8 cellular contexts compared by ENCODE assay signal in genomic region chr2:217086038-217086522, GRCh38.
DNase-seq lines count a peak whose midpoint lies in the region; ATAC-seq and FAIRE-seq lines count a peak whose summit lies in the region.
"Had no signal": no experiment of that assay in that cellular context is flagged by ENCODE, and none has a peak within 500 bp of the region (broad histone marks: within the 10 kb centered on the region; RNA-seq: fewer than 3 reads in every experiment).

No MANE protein-coding gene starts in this region.

- no peak overlapping the region for H4K91ac ChIP-seq in mesenchymal stem cell (ENCODE audit: low read length)

- H3K9ac ChIP-seq in mesenchymal stem cell (ENCODE audit: low read length), result no peak overlapping the region

- H2BK5ac ChIP-seq in mesenchymal stem cell (ENCODE audit: low read depth, low read length, poor library complexity, severe bottlenecking), result no peak overlapping the region

- H3K27me3 ChIP-seq in mesenchymal stem cell (ENCODE audit: control insufficient read depth in 1 of 2, insufficient read depth in 1 of 2, low read length in 2 of 2), result peaks cover 0 to 4% of the 10 kb centered on the region in 2 experiments
- H3K27me3 ChIP-seq: testis had no signal

- H2BK120ac ChIP-seq in mesenchymal stem cell (ENCODE audit: low read depth, low read length), result no peak overlapping the region

- no peak overlapping the region for H3K23ac ChIP-seq in mesenchymal stem cell (ENCODE audit: low read length in 2 of 2)

- H2BK12ac ChIP-seq in mesenchymal stem cell (ENCODE audit: low read length in 2 of 2), result no peak overlapping the region

- no peak overlapping the region for H3K4ac ChIP-seq in mesenchymal stem cell (ENCODE audit: low read depth in 1 of 2, low read length in 2 of 2)

- ATAC-seq in GM18499 (IDR thresholded peaks at IDR 0.05; ENCODE audit: insufficient read depth, unreplicated experiment) (peak; percentile 34), GM21786 (IDR thresholded peaks at IDR 0.05; ENCODE audit: unreplicated experiment) (peak; percentile 33)

- FAIRE-seq in RCC 7860 (lab: Jason Lieb, UNC), result no peak

- H3K18ac ChIP-seq in mesenchymal stem cell (ENCODE audit: low read depth in 1 of 2, low read length in 2 of 2), result no peak overlapping the region

- H3K9me3 ChIP-seq in mesenchymal stem cell (ENCODE audit: control insufficient read depth, low read length), result no peaks in the 10 kb centered on the region
- H3K9me3 ChIP-seq: testis had no signal

- no peaks in the 10 kb centered on the region for H3K36me3 ChIP-seq in mesenchymal stem cell (ENCODE audit: control insufficient read depth in 1 of 2, insufficient read depth in 2 of 2, low read depth in 1 of 2, low read length in 2 of 2)

- H3K14ac ChIP-seq in mesenchymal stem cell (ENCODE audit: low read length in 2 of 2), result no peak overlapping the region

- H2AFZ ChIP-seq in mesenchymal stem cell (ENCODE audit: low read depth, low read length), result no peak overlapping the region

- H2BK15ac ChIP-seq in mesenchymal stem cell (ENCODE audit: low read depth, poor library complexity, severe bottlenecking), result no peak overlapping the region

- H4K8ac ChIP-seq in mesenchymal stem cell (ENCODE audit: low read length), result no peak overlapping the region

- H3K4me1 ChIP-seq in mesenchymal stem cell (ENCODE audit: control insufficient read depth, insufficient read depth, low read depth, low read length), result peaks cover 2% of the 10 kb centered on the region
- H3K4me1 ChIP-seq: testis had no signal

- H2AK5ac ChIP-seq in mesenchymal stem cell (ENCODE audit: low read length, severe bottlenecking), result no peak overlapping the region

- H3K4me3 ChIP-seq in mesenchymal stem cell (ENCODE audit: insufficient read depth in 1 of 2, low read depth in 1 of 2, low read length in 2 of 2), result no peak overlapping the region
- H3K4me3 ChIP-seq: testis had no signal

- DNase-seq in RCC 7860 (ENCODE audit: low spot score) (peak; percentile 63), mesenchymal stem cell (peak; percentile 60), NCI-H2107 (lab: John Stamatoyannopoulos, UW) (no peak), amygdala (lab: John Stamatoyannopoulos, UW) (no peak)
- no peak for DNase-seq in effector CD8-positive, alpha-beta T cell (lab: John Stamatoyannopoulos, UW)
- DNase-seq: testis had no signal

- H3K79me1 ChIP-seq in mesenchymal stem cell (replicated peaks; ENCODE audit: low read length, poor library complexity, severe bottlenecking), result no peaks in the 10 kb centered on the region

- WGBS in mesenchymal stem cell, result 83% methylated on average over 1 of the region's 1 CpG

- H3K27ac ChIP-seq in mesenchymal stem cell (ENCODE audit: low read length, poor library complexity, severe bottlenecking), result no peak overlapping the region
- H3K27ac ChIP-seq: testis had no signal

- H3K4me2 ChIP-seq in mesenchymal stem cell (ENCODE audit: low read length, poor library complexity, severe bottlenecking), result no peak overlapping the region

Comparison
In these comparisons a context has a peak if more than half of its experiments do, and no peak if none do; other contexts are left out.
1. DNase-seq: peak in RCC 7860 (single experiment) and mesenchymal stem cell (single experiment); none in effector CD8-positive, alpha-beta T cell (single experiment), NCI-H2107 (single experiment) and amygdala (0 of 56).